In the genomic region with DNA sequence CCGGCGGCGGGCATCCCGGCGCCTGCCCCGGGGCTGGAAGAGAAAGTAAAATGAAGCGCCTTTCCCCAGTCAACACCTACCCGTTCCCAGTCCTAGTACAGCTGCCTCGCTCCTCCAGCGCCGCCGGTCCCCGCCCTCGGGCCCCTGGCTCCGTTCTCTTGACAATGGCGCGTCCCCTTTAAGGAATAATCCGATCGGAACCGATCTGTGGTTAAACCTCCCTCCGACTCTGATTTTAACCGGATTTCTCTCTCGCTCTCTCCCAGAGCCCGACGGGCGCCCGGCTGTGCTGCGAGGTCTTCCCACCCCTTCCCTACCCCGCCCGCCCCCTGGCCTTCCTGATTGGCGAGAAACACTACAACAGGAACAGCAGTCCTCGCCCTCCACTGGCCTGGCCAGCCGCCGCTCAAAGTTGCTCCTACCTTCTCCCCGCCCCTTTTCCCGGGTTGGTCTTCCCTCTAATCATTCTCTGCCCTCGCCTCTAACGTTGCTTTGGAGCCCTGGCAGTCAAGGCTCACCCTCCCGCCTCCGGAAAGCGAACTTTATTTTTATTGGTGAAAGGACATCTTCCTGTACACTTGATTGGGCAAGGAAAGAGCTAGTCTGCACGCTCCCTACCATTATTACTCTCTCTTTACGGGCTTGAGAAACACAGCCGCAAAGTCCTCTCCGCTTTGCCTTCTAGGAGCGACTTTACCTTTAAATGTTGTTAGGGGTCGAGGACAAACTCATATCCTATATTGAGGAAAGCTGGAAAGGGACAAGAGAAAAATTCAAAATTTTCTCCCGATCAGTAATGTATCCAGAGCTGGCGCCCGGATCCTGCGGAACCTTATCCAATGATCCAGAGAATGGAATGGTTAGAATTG, we compare ENCODE assay signal across 8 cellular contexts. TPM values are rescaled to one million over a fixed set of nuclear protein-coding genes. Genes with fewer than 3 reads are reported as not detected.
DNase-seq lines count a peak whose midpoint lies in the region; ATAC-seq, FAIRE-seq and TF ChIP-seq lines count a peak whose summit lies in the region.

A gene (minus strand): TSS at position 282 of the 869 bp plus-strand sequence. CDS start 145,869 bp downstream, outside the sequence.

- H3K4me3 ChIP-seq in AG10803 (ENCODE audit: low read length) = peak within 1 kb of the TSS; percentile 85

- ATAC-seq in GM19043 (IDR thresholded peaks at IDR 0.05; ENCODE audit: low read depth, unreplicated experiment) (peak; percentile 88), HG03378 (IDR thresholded peaks at IDR 0.05; ENCODE audit: unreplicated experiment) (peak; percentile 91)

- peak; percentile 99 for FAIRE-seq in islet of Langerhans (lab: Jason Lieb, UNC)

- TF ChIP-seq CTCF in AG10803 (conservative IDR thresholded peaks at IDR 0.05; ENCODE audit: low read length) = no peak

- DNase-seq in AG10803 (ENCODE audit: low read depth) (peak; percentile 100), NCI-H460 (ENCODE audit: extremely low read depth, low read depth) (peak; percentile 99), cerebellar nuclear complex (lab: John Stamatoyannopoulos, UW) (peak; percentile 98)
- peak; percentile 93 for DNase-seq in activated CD4-positive, CD25-positive, alpha-beta regulatory T cell treated with anti-CD3 and anti-CD28 coated beads, Interleukin-2, amount 50 U/mL, for 72 hours
- DNase-seq in stimulated activated CD4-positive, alpha-beta T cell treated with anti-CD3 and anti-CD28 coated beads, Interleukin-12 subunit alpha, Interleukin-12 subunit beta, amount 100 ng/mL, for 48 hours (ENCODE audit: low read depth in 2 of 3, low spot score in 1 of 3) = peak; percentile 97 to 98 (median 97)

RNA-seq across cellular contexts. Expression of the gene that starts here (rescaled TPM):
- total RNA-seq in NCI-H460 (2014; rRNA removed; shearing (Covaris generic)) = 28.7 and 31.0 TPM in 2 replicates
- 16.7 and 26.1 TPM in 2 replicates for polyA plus RNA-seq in NCI-H460 (2014; cell fraction: nucleus; rRNA removed)

Comparison
In these comparisons a context has a peak if more than half of its experiments do, and no peak if none do; other contexts are left out.
1. Peak in every context shown above with its lines: DNase-seq, ATAC-seq and H3K4me3 ChIP-seq.